8 cellular contexts compared by ENCODE assay signal in genomic region chr7:97927797-97928748, GRCh38. TPM values are rescaled to one million over a fixed set of nuclear protein-coding genes. Genes with fewer than 3 reads are reported as not detected.
DNase-seq lines count a peak whose midpoint lies in the region; ATAC-seq and TF ChIP-seq lines count a peak whose summit lies in the region.
"Not testable (repeated sequence)": the region's sequence is repeated elsewhere in the genome, so short reads cannot be mapped to it uniquely, and the experiment has no call there.

No MANE protein-coding gene starts in this region.

- not testable (repeated sequence) for H3K4me1 ChIP-seq in breast epithelium

- not testable (repeated sequence) for H3K9me3 ChIP-seq in breast epithelium

- H3K9me3 Mint-ChIP-seq in osteocyte (ENCODE audit: unreplicated experiment): not testable (repeated sequence)

- H3K27me3 Mint-ChIP-seq in osteocyte (ENCODE audit: unreplicated experiment): peaks cover 22% of the 10 kb centered on the region

- peak; percentile 6 for DNase-seq in COLO829 (ENCODE audit: low spot score)
- DNase-seq in NCI-H748 treated with DMSO at 0.1 percent for 48 hours (lab: John Stamatoyannopoulos, UW): peak; percentile 25
- peak; percentile 34 to 61 for DNase-seq in activated CD4-positive, alpha-beta T cell treated with anti-CD3 and anti-CD28 coated beads, Interleukin-2, amount 50 U/mL, for 24 hours (ENCODE audit: low read depth in 1 of 2, low spot score in 1 of 2)
- DNase-seq in breast epithelium (ENCODE audit: low spot score in 2 of 2): not testable (repeated sequence)
- peak; percentile 32 for DNase-seq in hepatic stellate cell (ENCODE audit: low spot score)
- DNase-seq in osteocyte (ENCODE audit: extremely low spot score, unreplicated experiment): peak; percentile 90
- peak; percentile 26 to 29 for DNase-seq in stimulated activated CD8-positive, alpha-beta memory T cell treated with anti-CD3 and anti-CD28 coated beads, Interleukin-7, amount 100 ng/mL, for 48 hours (ENCODE audit: extremely low read depth in 1 of 2, low read depth in 1 of 2)

- TF ChIP-seq CTCF in breast epithelium (IDR thresholded peaks at IDR 0.05) (peak in 2 of 3 donors; percentile 10 to 74), osteocyte (IDR thresholded peaks at IDR 0.05) (peak; percentile 87)

- not testable (repeated sequence) for H3K36me3 ChIP-seq in breast epithelium

- H3K4me3 ChIP-seq in breast epithelium: peak overlapping the region; percentile 35 to 76 (median 50)

- H3K36me3 Mint-ChIP-seq in osteocyte (ENCODE audit: unreplicated experiment): not testable (repeated sequence)

- not testable (repeated sequence) for H3K27ac Mint-ChIP-seq in osteocyte (ENCODE audit: unreplicated experiment)

- H3K4me3 Mint-ChIP-seq in osteocyte (ENCODE audit: unreplicated experiment): peak overlapping the region; percentile 70

- peak; percentile 63 for ATAC-seq in HG03354 (IDR thresholded peaks at IDR 0.05; ENCODE audit: poor library complexity, severe bottlenecking, unreplicated experiment)

- not testable (repeated sequence) for H3K27me3 ChIP-seq in breast epithelium

- H3K4me1 Mint-ChIP-seq in osteocyte (ENCODE audit: unreplicated experiment): not testable (repeated sequence)

- intact Hi-C loops in breast epithelium (cut with DNase I; ENCODE audit: low total_unique reads): not testable (repeated sequence)

- H3K27ac ChIP-seq in breast epithelium: not testable (repeated sequence)

- TF ChIP-seq POLR2A in breast epithelium (IDR thresholded peaks at IDR 0.05): not testable (repeated sequence)

RNA-seq across cellular contexts. Expression of gene ASNS, which starts 55.9 kb away (rescaled TPM):
- total RNA-seq in breast epithelium: 10 to 100 TPM in 2 of 3 donors, 1 to 10 TPM in 1; 7.0 to 23.3 (median 16.5) TPM
- total RNA-seq in osteocyte: 137 and 156 TPM in 2 replicates
